In genomic region chr9:87505869-87506678, GRCh38 we compare ENCODE assay signal across 10 cellular contexts.
"Had no signal": no experiment of that assay in that cellular context is flagged by ENCODE, and none has a peak within 500 bp of the region (broad histone marks: within the 10 kb centered on the region; RNA-seq: fewer than 3 reads in every experiment).

No MANE protein-coding gene starts in this region.

- H3K9me3 ChIP-seq: gastrocnemius medialis had no signal

- H3K4me3 Mint-ChIP-seq: activated naive CD4-positive, alpha-beta T cell treated with anti-CD3 and anti-CD28 coated beads, Interleukin-2, amount 10 ng/mL, durations not matched to agents 7 days and 5 days; memory B cell had no signal

- DNase-seq: activated CD4-positive, alpha-beta T cell treated with anti-CD3 and anti-CD28 coated beads for 4 hours; activated naive CD4-positive, alpha-beta T cell treated with anti-CD3 and anti-CD28 coated beads, Interleukin-2, amount 10 ng/mL, durations not matched to agents 7 days and 5 days; activated T-cell treated with anti-CD3 and anti-CD28 coated beads for 4 hours; gastrocnemius medialis; stimulated activated CD4-positive, alpha-beta T cell treated with anti-CD3 and anti-CD28 coated beads, Interleukin-4, amount 100 ng/mL, for 1 hour; stimulated activated CD8-positive, alpha-beta memory T cell treated with anti-CD3 and anti-CD28 coated beads, Interleukin-4, amount 100 ng/mL, for 48 hours; stimulated activated naive CD8-positive, alpha-beta T cell treated with anti-CD3 and anti-CD28 coated beads, Interleukin-15, Interleukin-2, amounts not matched to agents 100 U/mL and 50 U/mL, for 24 hours; T-helper 9 cell had no signal

- H3K36me3 ChIP-seq: gastrocnemius medialis had no signal

- H3K9me3 Mint-ChIP-seq: activated naive CD4-positive, alpha-beta T cell treated with anti-CD3 and anti-CD28 coated beads, Interleukin-2, amount 10 ng/mL, durations not matched to agents 7 days and 5 days; activated T-helper 2 cell treated with anti-CD3 and anti-CD28 coated beads, Interferon-gamma antibody, Interleukin-2, Interleukin-4, amounts not matched to agents 10 μg/mL and 5 μg/mL and 100 μg/mL, durations not matched to agents 14 hours and 24 hours and 36 hours had no signal

- H3K4me3 ChIP-seq: gastrocnemius medialis had no signal

- ATAC-seq: gastrocnemius medialis; stimulated activated naive CD8-positive, alpha-beta T cell treated with anti-CD3 and anti-CD28 coated beads, Interleukin-15, Interleukin-2, amounts not matched to agents 100 U/mL and 50 U/mL, for 24 hours had no signal

- H3K36me3 Mint-ChIP-seq: activated naive CD4-positive, alpha-beta T cell treated with anti-CD3 and anti-CD28 coated beads, Interleukin-2, amount 10 ng/mL, durations not matched to agents 7 days and 5 days; memory B cell had no signal

- H3K4me1 Mint-ChIP-seq: activated naive CD4-positive, alpha-beta T cell treated with anti-CD3 and anti-CD28 coated beads, Interleukin-2, amount 10 ng/mL, durations not matched to agents 7 days and 5 days had no signal

- H3K27ac ChIP-seq: gastrocnemius medialis had no signal

- H3K27ac Mint-ChIP-seq: activated naive CD4-positive, alpha-beta T cell treated with anti-CD3 and anti-CD28 coated beads, Interleukin-2, amount 10 ng/mL, durations not matched to agents 7 days and 5 days; activated T-helper 2 cell treated with anti-CD3 and anti-CD28 coated beads, Interferon-gamma antibody, Interleukin-2, Interleukin-4, amounts not matched to agents 10 μg/mL and 5 μg/mL and 100 μg/mL, durations not matched to agents 14 hours and 24 hours and 36 hours; memory B cell had no signal

- H3K27me3 ChIP-seq: gastrocnemius medialis had no signal
